Comparison of ENCODE assay signal across 13 cellular contexts in genomic region chr7:149355390-149356048, GRCh38.
DNase-seq lines count a peak whose midpoint lies in the region; TF ChIP-seq lines count a peak whose summit lies in the region.
"Had no signal": no experiment of that assay in that cellular context is flagged by ENCODE, and none has a peak within 500 bp of the region (broad histone marks: within the 10 kb centered on the region; RNA-seq: fewer than 3 reads in every experiment).

No MANE protein-coding gene starts in this region.

- H3K4me1 Mint-ChIP-seq in HFFc6 (ENCODE audit: low read depth): no peaks in the 10 kb centered on the region
- no peaks in the 10 kb centered on the region for H3K4me1 Mint-ChIP-seq in activated CD4-positive, alpha-beta T cell treated with anti-CD3 and anti-CD28 coated beads, Interleukin-2, amount 10 ng/mL, durations not matched to agents 24 days and 14 days

- H3K4me3 Mint-ChIP-seq in HFFc6: no peak overlapping the region
- no peak overlapping the region for H3K4me3 Mint-ChIP-seq in activated CD4-positive, alpha-beta T cell treated with anti-CD3 and anti-CD28 coated beads, Interleukin-2, amount 10 ng/mL, durations not matched to agents 24 days and 14 days

- no peak overlapping the region for H3K9ac ChIP-seq in iPS-18a (ENCODE audit: low read length)

- H3K27ac Mint-ChIP-seq in HFFc6: no peak overlapping the region
- no peak overlapping the region for H3K27ac Mint-ChIP-seq in activated CD4-positive, alpha-beta T cell treated with anti-CD3 and anti-CD28 coated beads, Interleukin-2, amount 10 ng/mL, durations not matched to agents 24 days and 14 days

- H3K36me3 Mint-ChIP-seq in HFFc6 (ENCODE audit: low read depth): no peaks in the 10 kb centered on the region
- H3K36me3 Mint-ChIP-seq in activated CD4-positive, alpha-beta T cell treated with anti-CD3 and anti-CD28 coated beads, Interleukin-2, amount 10 ng/mL, durations not matched to agents 24 days and 14 days (ENCODE audit: low read depth): no peaks in the 10 kb centered on the region

- no peak overlapping the region for H3K27ac ChIP-seq in iPS-18a (ENCODE audit: low read length)
- H3K27ac ChIP-seq: psoas muscle had no signal

- no peaks in the 10 kb centered on the region for H3K4me1 ChIP-seq in iPS-18a (ENCODE audit: control insufficient read depth, low read depth, low read length)
- H3K4me1 ChIP-seq: psoas muscle had no signal

- no peaks in the 10 kb centered on the region for H3K9me3 ChIP-seq in iPS-18a (ENCODE audit: control insufficient read depth, low read depth, low read length)
- H3K9me3 ChIP-seq: psoas muscle had no signal

- no peaks in the 10 kb centered on the region for H3K9me3 Mint-ChIP-seq in HFFc6
- peaks cover 7% of the 10 kb centered on the region for H3K9me3 Mint-ChIP-seq in activated CD4-positive, alpha-beta T cell treated with anti-CD3 and anti-CD28 coated beads, Interleukin-2, amount 10 ng/mL, durations not matched to agents 24 days and 14 days

- no peaks in the 10 kb centered on the region for H3K36me3 ChIP-seq in iPS-18a (ENCODE audit: control insufficient read depth, low read depth, low read length)

- intact Hi-C loops in activated CD4-positive, alpha-beta T cell treated with anti-CD3 and anti-CD28 coated beads, Interleukin-2, amount 10 ng/mL, durations not matched to agents 24 days and 14 days (cut with micrococcal nuclease): no loop called here

- peaks cover 3% of the 10 kb centered on the region for H3K27me3 Mint-ChIP-seq in HFFc6 (ENCODE audit: insufficient read depth)
- H3K27me3 Mint-ChIP-seq in activated CD4-positive, alpha-beta T cell treated with anti-CD3 and anti-CD28 coated beads, Interleukin-2, amount 10 ng/mL, durations not matched to agents 24 days and 14 days: peaks cover 3% of the 10 kb centered on the region

- H3K4me3 ChIP-seq in iPS-18a (ENCODE audit: low read length): peak overlapping the region; percentile 15
- H3K4me3 ChIP-seq: psoas muscle had no signal

- no peaks in the 10 kb centered on the region for H3K27me3 ChIP-seq in iPS-18a (ENCODE audit: control insufficient read depth, insufficient read depth, low read length)

- DNase-seq in Daoy (ENCODE audit: low read depth) (peak; percentile 78), HFFc6 (peak; percentile 24), RPMI8226 (peak; percentile 17), GM10266 (ENCODE audit: extremely low spot score) (no peak), globus pallidus (ENCODE audit: low spot score) (no peak)
- no peak for DNase-seq in stimulated activated CD4-positive, alpha-beta T cell treated with anti-CD3 and anti-CD28 coated beads, Interleukin-1b, Interleukin-23, amount 100 ng/mL, for 48 hours
- no peak for DNase-seq in activated CD4-positive, alpha-beta T cell treated with anti-CD3 and anti-CD28 coated beads, Interleukin-2, amount 10 ng/mL, durations not matched to agents 24 days and 14 days
- DNase-seq: amygdala; glutamatergic neuron; MM.1S; NK-92 treated with Interleukin-12 subunit alpha and Interleukin-12 subunit beta, amount 100 ng/mL, for 24 hours; psoas muscle had no signal

- TF ChIP-seq CTCF in HFFc6 (IDR thresholded peaks at IDR 0.05): no peak
- no peak for TF ChIP-seq CTCF in GM10266 (IDR thresholded peaks at IDR 0.05; ENCODE audit: control insufficient read depth, insufficient read depth, low read depth, missing control alignments)

Comparison
In these comparisons a context has a peak if more than half of its experiments do, and no peak if none do; other contexts are left out.
1. DNase-seq: peak in Daoy (single experiment), HFFc6 (single experiment) and RPMI8226 (single experiment); none in stimulated activated CD4-positive, alpha-beta T cell treated with anti-CD3 and anti-CD28 coated beads, Interleukin-1b, Interleukin-23, amount 100 ng/mL, for 48 hours (single experiment), activated CD4-positive, alpha-beta T cell treated with anti-CD3 and anti-CD28 coated beads, Interleukin-2, amount 10 ng/mL, durations not matched to agents 24 days and 14 days (single experiment), GM10266 (single experiment) and globus pallidus (single experiment).